1 cellular context compared by ENCODE assay signal in genomic region chr4:185272232-185272631, GRCh38.
TF ChIP-seq lines count a peak whose summit lies in the region.

No MANE protein-coding gene starts in this region.

TF ChIP-seq in GM23338, 12 proteins besides CTCF, POLR2A, EP300 and RAD21 (continued from another document):
- TF ChIP-seq REST (IDR thresholded peaks at IDR 0.05; ENCODE audit: unreplicated experiment) (no peak), EZH2phosphoT487 (IDR thresholded peaks at IDR 0.05; ENCODE audit: unreplicated experiment) (no peak), STAT1 (IDR thresholded peaks at IDR 0.05; ENCODE audit: unreplicated experiment) (no peak), CREB1 (CRISPR knock-in tag; IDR thresholded peaks at IDR 0.05; ENCODE audit: low read depth) (no peak), NANOG (IDR thresholded peaks at IDR 0.05; ENCODE audit: borderline replicate concordance) (no peak), ZNF331 (CRISPR knock-in tag; IDR thresholded peaks at IDR 0.05; ENCODE audit: low read depth) (no peak)
TF ChIP-seq in GM23338: peak in this region for 0.
